In the genomic region with DNA sequence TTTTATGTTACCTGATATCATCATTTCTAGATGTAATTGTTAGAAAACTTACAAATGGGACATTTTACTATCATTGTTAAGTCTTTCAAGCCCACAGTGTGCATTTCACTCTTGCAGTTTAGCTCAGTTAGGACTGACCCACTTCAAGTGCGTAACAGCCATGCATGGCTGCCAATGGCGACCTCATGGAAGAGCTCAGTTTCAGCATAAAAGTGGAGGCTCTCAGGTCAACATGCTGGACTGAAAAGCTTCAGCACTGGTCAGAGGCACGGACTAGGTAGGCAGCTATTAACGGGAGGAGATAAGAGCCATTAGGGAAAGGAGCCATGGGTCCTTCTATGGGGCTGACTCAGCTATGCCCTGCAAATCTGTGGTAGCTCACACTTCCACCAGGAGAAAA, we compare ENCODE assay signal across 20 cellular contexts.
DNase-seq lines count a peak whose midpoint lies in the region; TF ChIP-seq lines count a peak whose summit lies in the region.
"Had no signal": no experiment of that assay in that cellular context is flagged by ENCODE, and none has a peak within 500 bp of the region (broad histone marks: within the 10 kb centered on the region; RNA-seq: fewer than 3 reads in every experiment).

No MANE protein-coding gene starts in this region.

- no peak overlapping the region for H2BK15ac ChIP-seq in mesenchymal stem cell (ENCODE audit: low read depth, poor library complexity, severe bottlenecking)

- H3K4me3 ChIP-seq in mesenchymal stem cell (ENCODE audit: insufficient read depth in 1 of 2, low read depth in 1 of 2, low read length in 2 of 2): no peak overlapping the region
- no peak overlapping the region for H3K4me3 ChIP-seq in spleen

- no peaks in the 10 kb centered on the region for H3K36me3 Mint-ChIP-seq in progenitor cell of endocrine pancreas (ENCODE audit: insufficient read depth)

- H3K27ac ChIP-seq in VCaP: 0 out of 2 replicates have a peak overlapping the region, but pooled peaks have one; percentile 11
- no peak overlapping the region for H3K27ac ChIP-seq in mesenchymal stem cell (ENCODE audit: low read length, poor library complexity, severe bottlenecking)
- H3K27ac ChIP-seq in spleen: no peak overlapping the region
- H3K27ac ChIP-seq: HL-60 had no signal

- peak overlapping the region in 1 of 2 experiments; percentile 28 for H3K14ac ChIP-seq in mesenchymal stem cell (ENCODE audit: low read length in 2 of 2)

- no peak overlapping the region for H3K4me2 ChIP-seq in mesenchymal stem cell (ENCODE audit: low read length, poor library complexity, severe bottlenecking)
- H3K4me2 ChIP-seq: SK-N-SH had no signal

- H3K27me3 ChIP-seq in mesenchymal stem cell (ENCODE audit: control insufficient read depth in 1 of 2, insufficient read depth in 1 of 2, low read length in 2 of 2): no peaks in the 10 kb centered on the region
- peaks cover 0 to 11% (median 0%) of the 10 kb centered on the region in 7 donors for H3K27me3 ChIP-seq in spleen (replicated peaks in 1 of 7)

- H2AFZ ChIP-seq in mesenchymal stem cell (ENCODE audit: low read depth, low read length): no peak overlapping the region

- H3K9me3 ChIP-seq in mesenchymal stem cell (ENCODE audit: control insufficient read depth, low read length) (peaks cover 4% of the 10 kb centered on the region), spleen (peaks cover 0 to 6% (median 0%) of the 10 kb centered on the region in 8 donors)
- H3K9me3 ChIP-seq: Caco-2, SK-N-SH had no signal

- H2BK5ac ChIP-seq in mesenchymal stem cell (ENCODE audit: low read depth, low read length, poor library complexity, severe bottlenecking): no peak overlapping the region

- H4K91ac ChIP-seq in mesenchymal stem cell (ENCODE audit: low read length): no peak overlapping the region

- no peak overlapping the region for H3K27ac Mint-ChIP-seq in progenitor cell of endocrine pancreas
- H3K27ac Mint-ChIP-seq: CD4-positive, alpha-beta T cell had no signal

- no peak overlapping the region for H3K4ac ChIP-seq in mesenchymal stem cell (ENCODE audit: low read depth in 1 of 2, low read length in 2 of 2)

- 41% methylated on average over 4 of the region's 4 CpGs for WGBS in mesenchymal stem cell
- 60 to 84% (median 73%) methylated on average over 4 of the region's 4 CpGs for WGBS in spleen, 5 donors

- intact Hi-C loops in spleen (cut with DNase I; ENCODE audit: low total_unique reads): no loop called here

- no peak for TF ChIP-seq POLR2A in spleen (IDR thresholded peaks at IDR 0.05)

- H3K23ac ChIP-seq in mesenchymal stem cell (ENCODE audit: low read length in 2 of 2): no peak overlapping the region

- no peak overlapping the region for H2AK5ac ChIP-seq in mesenchymal stem cell (ENCODE audit: low read length, severe bottlenecking)

- no peaks in the 10 kb centered on the region for H3K27me3 Mint-ChIP-seq in progenitor cell of endocrine pancreas

- peak overlapping the region in 1 of 2 experiments; percentile 21 for H3K18ac ChIP-seq in mesenchymal stem cell (ENCODE audit: low read depth in 1 of 2, low read length in 2 of 2)

- no peak overlapping the region for H2BK12ac ChIP-seq in mesenchymal stem cell (ENCODE audit: low read length in 2 of 2)

- H3K79me1 ChIP-seq in mesenchymal stem cell (replicated peaks; ENCODE audit: low read length, poor library complexity, severe bottlenecking): no peaks in the 10 kb centered on the region

- H3K4me1 ChIP-seq in mesenchymal stem cell (ENCODE audit: control insufficient read depth, insufficient read depth, low read depth, low read length) (no peaks in the 10 kb centered on the region), spleen (no peaks in the 10 kb centered on the region)
- H3K4me1 ChIP-seq: Caco-2 had no signal

- no peak overlapping the region for H3K9ac ChIP-seq in mesenchymal stem cell (ENCODE audit: low read length)
- H3K9ac ChIP-seq: SK-N-SH had no signal

- no peak overlapping the region for H3K4me3 Mint-ChIP-seq in progenitor cell of endocrine pancreas (ENCODE audit: low read depth)
- H3K4me3 Mint-ChIP-seq: CD4-positive, alpha-beta T cell had no signal

- H4K8ac ChIP-seq in mesenchymal stem cell (ENCODE audit: low read length): no peak overlapping the region

- TF ChIP-seq CTCF in VCaP (conservative IDR thresholded peaks at IDR 0.05): no peak
- no peak for TF ChIP-seq CTCF in progenitor cell of endocrine pancreas (IDR thresholded peaks at IDR 0.05; ENCODE audit: unreplicated experiment)
- no peak for TF ChIP-seq CTCF in spleen (IDR thresholded peaks at IDR 0.05 in 8 of 11, conservative IDR thresholded peaks at IDR 0.05 in 3 of 11)

- DNase-seq in DMS53 treated with DMSO at 0.1 percent for 48 hours (lab: John Stamatoyannopoulos, UW; ENCODE audit: unreplicated experiment) (peak; percentile 16), DMS79 treated with DMSO at 0.1 percent for 48 hours (lab: John Stamatoyannopoulos, UW) (peak; percentile 28), mesenchymal stem cell (peak; percentile 13), middle frontal gyrus (ENCODE audit: extremely low spot score, low spot score) (no peak), progenitor cell of endocrine pancreas (ENCODE audit: low spot score, unreplicated experiment) (no peak), spleen (no peak)
- DNase-seq: Caco-2; CD4-positive, alpha-beta T cell; DMS 273 treated with DMSO at 0.1 percent for 48 hours; KBM-7; NCI-H1092; NCI-H1436; NCI-H187 treated with DMSO at 0.1 percent for 48 hours; NCI-H2171 treated with DMSO at 0.1 percent for 48 hours; NCI-H526; NK-92 treated with Interleukin-12 subunit alpha and Interleukin-12 subunit beta, amount 100 ng/mL, for 24 hours; SIG-M5; SK-N-SH had no signal

- H3K4me1 Mint-ChIP-seq in progenitor cell of endocrine pancreas (ENCODE audit: low read depth): peaks cover 1% of the 10 kb centered on the region

- H3K9me3 Mint-ChIP-seq in progenitor cell of endocrine pancreas (ENCODE audit: low read depth): peaks cover 3% of the 10 kb centered on the region
- H3K9me3 Mint-ChIP-seq: CD4-positive, alpha-beta T cell had no signal

- no peak overlapping the region for H2BK120ac ChIP-seq in mesenchymal stem cell (ENCODE audit: low read depth, low read length)

- H3K36me3 ChIP-seq in mesenchymal stem cell (ENCODE audit: control insufficient read depth in 1 of 2, insufficient read depth in 2 of 2, low read depth in 1 of 2, low read length in 2 of 2) (no peaks in the 10 kb centered on the region), spleen (no peaks in the 10 kb centered on the region)

Comparison
In these comparisons a context has a peak if more than half of its experiments do, and no peak if none do; other contexts are left out.
1. DNase-seq: peak in DMS53 treated with DMSO at 0.1 percent for 48 hours (single experiment), DMS79 treated with DMSO at 0.1 percent for 48 hours (single experiment) and mesenchymal stem cell (single experiment); none in middle frontal gyrus (single experiment), progenitor cell of endocrine pancreas (single experiment) and spleen (single experiment).